11 cellular contexts compared by ENCODE assay signal in genomic region chr17:77419547-77420475, GRCh38.
DNase-seq lines count a peak whose midpoint lies in the region; ATAC-seq and TF ChIP-seq lines count a peak whose summit lies in the region.
"Had no signal": no experiment of that assay in that cellular context is flagged by ENCODE, and none has a peak within 500 bp of the region (broad histone marks: within the 10 kb centered on the region; RNA-seq: fewer than 3 reads in every experiment).

No MANE protein-coding gene starts in this region.

- no peaks in the 10 kb centered on the region for H3K27me3 Mint-ChIP-seq in CD4-positive, alpha-beta T cell

- CTCF ChIA-PET in CD4-positive, alpha-beta T cell (lab: Charles Lee): interaction anchor here (0.9 to 2.6 kb wide), 2 partner anchors 10 to 75 kb away, joined by 3 to 18 read pairs; no protein-coding TSS in a partner anchor

- no peaks in the 10 kb centered on the region for H3K9me3 ChIP-seq in CD4-positive, alpha-beta T cell (ENCODE audit: control insufficient read depth, low read length)
- no peaks in the 10 kb centered on the region for H3K9me3 ChIP-seq in WERI-Rb-1 (ENCODE audit: severe bottlenecking)
- no peaks in the 10 kb centered on the region for H3K9me3 ChIP-seq in liver (ENCODE audit: control insufficient read depth in 4 of 4, low read length in 3 of 4)
- H3K9me3 ChIP-seq: thoracic aorta had no signal

- H3K27ac Mint-ChIP-seq in CD4-positive, alpha-beta T cell: peak overlapping the region; percentile 89

- no peak overlapping the region for H3K9ac ChIP-seq in liver (ENCODE audit: low read depth in 1 of 2, low read length in 2 of 2)

- no peak for ATAC-seq in CD4-positive, alpha-beta T cell (ENCODE audit: poor library complexity)
- no peak for ATAC-seq in GM21381 (IDR thresholded peaks at IDR 0.05; ENCODE audit: unreplicated experiment)
- ATAC-seq in omental fat pad (ENCODE audit: low FRiP score): no peak

- 80% methylated on average over 26 of the region's 26 CpGs for WGBS in liver

- H3K4me1 ChIP-seq in liver (ENCODE audit: control insufficient read depth in 4 of 4, insufficient read depth in 4 of 4, low read length in 3 of 4): peaks cover 23 to 50% (median 36%) of the 10 kb centered on the region in 4 donors

- H3K27ac ChIP-seq in CD4-positive, alpha-beta T cell (ENCODE audit: low read depth, low read length): peak overlapping the region; percentile 61
- H3K27ac ChIP-seq in HL-60 (replicated peaks): peak overlapping the region; percentile 27; the same call in 1 of the 2 replicates
- peak overlapping the region; percentile 70 for H3K27ac ChIP-seq in WERI-Rb-1
- H3K27ac ChIP-seq in liver (ENCODE audit: low read depth in 1 of 2, low read length in 2 of 2): peak overlapping the region; percentile 58 to 96
- H3K27ac ChIP-seq: thoracic aorta had no signal

- H3K36me3 ChIP-seq in WERI-Rb-1: peaks cover 59% of the 10 kb centered on the region
- H3K36me3 ChIP-seq in liver (ENCODE audit: control insufficient read depth in 4 of 4, insufficient read depth in 3 of 4, low read depth in 1 of 4, low read length in 3 of 4): peaks cover 0 to 4% (median 2%) of the 10 kb centered on the region in 4 donors
- H3K36me3 ChIP-seq: thoracic aorta had no signal

- no peaks in the 10 kb centered on the region for H3K27me3 ChIP-seq in CD4-positive, alpha-beta T cell (ENCODE audit: control insufficient read depth, insufficient read depth, low read length)
- H3K27me3 ChIP-seq in HL-60 (ENCODE audit: insufficient read depth, poor library complexity, severe bottlenecking) (no peaks in the 10 kb centered on the region), WERI-Rb-1 (ENCODE audit: insufficient read depth, low read depth, severe bottlenecking) (no peaks in the 10 kb centered on the region), liver (ENCODE audit: control insufficient read depth in 4 of 4, insufficient read depth in 4 of 4, low read length in 3 of 4) (no peaks in the 10 kb centered on the region)

- TF ChIP-seq CTCF in CD4-positive, alpha-beta T cell (IDR thresholded peaks at IDR 0.05): no peak
- TF ChIP-seq CTCF in HL-60 (IDR thresholded peaks at IDR 0.05; ENCODE audit: insufficient read depth, low read length): no peak
- no peak for TF ChIP-seq CTCF in WERI-Rb-1 (IDR thresholded peaks at IDR 0.05; ENCODE audit: low read depth, low read length)
- TF ChIP-seq CTCF in liver (IDR thresholded peaks at IDR 0.05; ENCODE audit: low read depth, low read length, missing input control): no peak
- no peak for TF ChIP-seq CTCF in omental fat pad (IDR thresholded peaks at IDR 0.05)

- no peak for TF ChIP-seq RAD21 in liver (IDR thresholded peaks at IDR 0.05)

- peak in 1 of 10 experiments; percentile 29 for DNase-seq in CD4-positive, alpha-beta T cell
- DNase-seq in HL-60 (ENCODE audit: low read depth in 1 of 2, low spot score in 1 of 2) (peak in 1 of 2 experiments; percentile 41), WERI-Rb-1 (peak; percentile 66), omental fat pad (ENCODE audit: low spot score) (no peak)
- DNase-seq in stimulated activated CD4-positive, alpha-beta T cell treated with anti-CD3 and anti-CD28 coated beads, Interleukin-4, amount 100 ng/mL, for 4 hours: no peak
- no peak for DNase-seq in stimulated activated CD4-positive, alpha-beta T cell treated with anti-CD3 and anti-CD28 coated beads, Interleukin-12 subunit alpha, Interleukin-12 subunit beta, amount 100 ng/mL, for 4 hours
- DNase-seq: activated CD4-positive, alpha-beta T cell treated with anti-CD3 and anti-CD28 coated beads, Interleukin-2, amount 50 U/mL, for 1 hour had no signal

- peaks cover 32% of the 10 kb centered on the region for H3K36me3 Mint-ChIP-seq in CD4-positive, alpha-beta T cell (ENCODE audit: low read depth)

- POLR2A ChIA-PET in CD4-positive, alpha-beta T cell (lab: Charles Lee): interaction anchor here (0.6 to 18.6 kb wide), 16 partner anchors 10 to 539 kb away, joined by 3 to 368 read pairs (median 8); partner anchors contain the start of gene TNRC6C

- intact Hi-C loops in CD4-positive, alpha-beta T cell (cut with DNase I, micrococcal nuclease): no loop called here

- H3K4me3 Mint-ChIP-seq in CD4-positive, alpha-beta T cell: no peak overlapping the region

- H3K9me3 Mint-ChIP-seq in CD4-positive, alpha-beta T cell: no peaks in the 10 kb centered on the region

- peaks cover 65% of the 10 kb centered on the region for H3K4me1 Mint-ChIP-seq in CD4-positive, alpha-beta T cell (ENCODE audit: low read depth)

- H3K4me3 ChIP-seq in HL-60 (replicated peaks; ENCODE audit: insufficient read depth, low read length): no peak overlapping the region
- no peak overlapping the region for H3K4me3 ChIP-seq in WERI-Rb-1 (ENCODE audit: low read depth, low read length)
- H3K4me3 ChIP-seq in liver (ENCODE audit: low read depth in 1 of 3, low read length in 3 of 3): no peak overlapping the region
- H3K4me3 ChIP-seq: lung, thoracic aorta had no signal

TF ChIP-seq in liver, 16 proteins besides CTCF, POLR2A, EP300 and RAD21:
- TF ChIP-seq EGR1 (IDR thresholded peaks at IDR 0.05; ENCODE audit: low read depth in 2 of 2): no peak
TF ChIP-seq in liver: peak in this region for 0.

Comparison
In these comparisons a context has a peak if more than half of its experiments do, and no peak if none do; other contexts are left out.
1. H3K27ac ChIP-seq: peak in every context shown above with its lines; median percentile 77 in liver; 70 in WERI-Rb-1; 61 in CD4-positive, alpha-beta T cell; 27 in HL-60.